1 cellular context compared by ENCODE assay signal in the genomic region with DNA sequence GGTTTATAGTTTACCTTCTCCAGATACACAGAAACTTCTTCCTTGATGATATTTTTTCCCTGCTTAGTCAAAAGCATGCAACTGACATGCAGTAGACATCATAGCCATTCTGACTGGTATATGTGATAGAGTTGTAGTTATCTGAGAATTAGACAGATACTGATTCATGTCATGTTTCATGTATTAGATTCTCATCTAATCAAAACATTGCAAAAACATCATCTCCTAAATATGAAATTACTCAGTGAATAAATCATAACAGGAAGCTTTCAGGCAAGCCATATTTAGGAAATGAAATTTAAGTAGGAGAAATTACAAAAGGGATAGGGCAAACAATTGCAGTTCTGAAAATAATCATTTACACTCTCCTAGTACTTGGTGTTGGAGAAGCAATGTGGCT.
TF ChIP-seq lines count a peak whose summit lies in the region.

No MANE protein-coding gene starts in this region.

TF ChIP-seq in IMR-90, 13 proteins besides CTCF, POLR2A, EP300 and RAD21 (continued from another document):
- TF ChIP-seq MAFK (IDR thresholded peaks at IDR 0.05; ENCODE audit: low read depth, low read length) (no peak), MXI1 (IDR thresholded peaks at IDR 0.05; ENCODE audit: borderline replicate concordance, low read depth, low read length) (no peak), CHD1 (IDR thresholded peaks at IDR 0.05; ENCODE audit: low read depth, low read length) (no peak), CEBPB (IDR thresholded peaks at IDR 0.05; ENCODE audit: low read depth, low read length) (no peak), RCOR1 (IDR thresholded peaks at IDR 0.05; ENCODE audit: insufficient replicate concordance, low read length) (no peak), RFX5 (IDR thresholded peaks at IDR 0.05; ENCODE audit: low read depth, low read length) (no peak)
- TF ChIP-seq, protein P1, sequence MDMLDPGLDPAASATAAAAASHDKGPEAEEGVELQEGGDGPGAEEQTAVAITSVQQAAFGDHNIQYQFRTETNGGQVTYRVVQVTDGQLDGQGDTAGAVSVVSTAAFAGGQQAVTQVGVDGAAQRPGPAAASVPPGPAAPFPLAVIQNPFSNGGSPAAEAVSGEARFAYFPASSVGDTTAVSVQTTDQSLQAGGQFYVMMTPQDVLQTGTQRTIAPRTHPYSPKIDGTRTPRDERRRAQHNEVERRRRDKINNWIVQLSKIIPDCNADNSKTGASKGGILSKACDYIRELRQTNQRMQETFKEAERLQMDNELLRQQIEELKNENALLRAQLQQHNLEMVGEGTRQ (IDR thresholded peaks at IDR 0.05; ENCODE audit: low read depth, low read length), result no peak
